Comparison of ENCODE assay signal across 8 cellular contexts in genomic region chr6:6712258-6712978, GRCh38.
DNase-seq lines count a peak whose midpoint lies in the region; ATAC-seq and TF ChIP-seq lines count a peak whose summit lies in the region.

No MANE protein-coding gene starts in this region.

- intact Hi-C loops in mucosa of descending colon (cut with DNase I, micrococcal nuclease), result no loop called here

- ATAC-seq in mucosa of descending colon (peak; percentile 88), GM19455 (IDR thresholded peaks at IDR 0.05; ENCODE audit: unreplicated experiment) (no peak)

- H3K36me3 ChIP-seq in mucosa of descending colon (ENCODE audit: low read depth), result no peaks in the 10 kb centered on the region

- no peak overlapping the region for H3K4me3 ChIP-seq in mucosa of descending colon

- no peaks in the 10 kb centered on the region for H3K9me3 ChIP-seq in mucosa of descending colon

- peaks cover 15% of the 10 kb centered on the region for H3K4me1 ChIP-seq in mucosa of descending colon (ENCODE audit: low read depth)

- DNase-seq in GM04504 (ENCODE audit: low read depth), result peak; percentile 92
- DNase-seq in HuH-7 (ENCODE audit: low spot score), result peak; percentile 74
- peak in 2 of 3 donors; percentile 65 to 67 for DNase-seq in mucosa of descending colon
- DNase-seq in effector CD4-positive, alpha-beta T cell, result no peak
- DNase-seq in NCI-H446 (lab: John Stamatoyannopoulos, UW), result no peak
- no peak for DNase-seq in hippocampal formation (lab: John Stamatoyannopoulos, UW)

- TF ChIP-seq CTCF in mucosa of descending colon (IDR thresholded peaks at IDR 0.05), result no peak

- peak overlapping the region; percentile 41 for H3K27ac ChIP-seq in angular gyrus (ENCODE audit: low read depth, low read length)

Comparison
In these comparisons a context has a peak if more than half of its experiments do, and no peak if none do; other contexts are left out.
1. DNase-seq: peak in GM04504 (single experiment), HuH-7 (single experiment) and mucosa of descending colon (2 of 3); none in effector CD4-positive, alpha-beta T cell (single experiment), NCI-H446 (0 of 2) and hippocampal formation (0 of 2).